Comparison of ENCODE assay signal across 8 cellular contexts in the genomic region with DNA sequence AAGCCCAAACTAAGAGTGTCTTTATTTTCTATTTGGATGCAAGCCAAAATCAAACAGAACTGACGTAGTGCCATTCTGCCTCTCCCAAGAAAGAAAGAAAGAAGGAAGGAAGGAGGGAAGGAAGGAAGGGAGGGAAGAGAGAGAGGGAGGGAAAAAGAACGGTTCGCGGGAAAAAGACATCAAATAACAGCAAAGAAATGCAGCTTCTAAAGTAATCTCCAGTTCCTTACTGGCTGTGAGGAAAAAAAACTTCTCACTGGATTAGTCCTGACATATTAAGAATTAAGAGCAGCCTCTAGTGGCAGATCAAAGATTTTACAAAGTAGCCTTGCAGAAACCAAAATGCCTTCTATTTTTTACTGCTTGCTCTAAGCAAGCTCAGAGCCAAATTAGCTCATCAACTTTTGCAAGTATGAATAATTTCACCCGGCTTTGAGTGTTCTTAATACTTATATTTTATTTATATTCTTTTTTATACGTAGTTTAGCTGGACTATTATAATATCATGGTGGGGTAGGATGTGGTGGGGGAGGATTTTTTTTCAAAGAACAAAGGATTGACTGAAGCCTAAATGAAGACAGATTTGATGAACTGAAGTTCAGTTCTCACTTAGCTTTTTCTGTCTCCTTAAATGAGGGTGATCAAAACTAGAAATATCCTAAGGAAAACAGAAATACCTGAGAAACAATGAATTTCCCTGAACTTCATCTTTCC. TPM values are rescaled to one million over a fixed set of nuclear protein-coding genes. Genes with fewer than 3 reads are reported as not detected.
DNase-seq lines count a peak whose midpoint lies in the region; ATAC-seq and TF ChIP-seq lines count a peak whose summit lies in the region.

No MANE protein-coding gene starts in this region.

- H3K27ac ChIP-seq in cardiac muscle cell: no peak overlapping the region

- intact Hi-C loops in Right ventricle myocardium superior (cut with DNase I): no loop called here

- no peak for ATAC-seq in Right ventricle myocardium superior (ENCODE audit: poor library complexity)
- ATAC-seq in HG02798 (IDR thresholded peaks at IDR 0.05; ENCODE audit: poor library complexity, unreplicated experiment): no peak
- no peak for ATAC-seq in HG02840 (IDR thresholded peaks at IDR 0.05; ENCODE audit: low FRiP score, unreplicated experiment)

- H3K27me3 ChIP-seq in cardiac muscle cell: no peaks in the 10 kb centered on the region

- no peaks in the 10 kb centered on the region for H3K4me1 ChIP-seq in cardiac muscle cell (ENCODE audit: low read depth)

- H3K9me3 ChIP-seq in cardiac muscle cell (ENCODE audit: low read depth): no peaks in the 10 kb centered on the region

- H3K4me3 ChIP-seq in cardiac muscle cell: no peak overlapping the region
- H3K4me3 ChIP-seq in fibroblast of villous mesenchyme (ENCODE audit: low read depth, low read length): peak overlapping the region; percentile 27

- peak; percentile 69 for TF ChIP-seq CTCF in cardiac muscle cell (IDR thresholded peaks at IDR 0.05; ENCODE audit: low read depth, low read length)
- TF ChIP-seq CTCF in fibroblast of villous mesenchyme (IDR thresholded peaks at IDR 0.05; ENCODE audit: insufficient read depth, low read depth, low read length): peak; percentile 62

- H3K36me3 ChIP-seq in cardiac muscle cell: no peaks in the 10 kb centered on the region

- DNase-seq in cardiac muscle cell (ENCODE audit: low read depth in 1 of 2, low spot score in 1 of 2) (peak; percentile 23 to 78), Right ventricle myocardium superior (no peak), RPMI8226 (peak; percentile 19), fibroblast of villous mesenchyme (ENCODE audit: low read depth) (peak; percentile 66), smooth muscle cell of the brain vasculature (ENCODE audit: low read depth, low spot score) (peak; percentile 23)
- no peak for DNase-seq in activated CD4-positive, CD25-positive, alpha-beta regulatory T cell treated with anti-CD3 and anti-CD28 coated beads, Interleukin-2, amount 50 U/mL, for 72 hours

RNA-seq across cellular contexts. Expression of a gene that starts 36.6 kb away (rescaled TPM):
- total RNA-seq in cardiac muscle cell (1.5 and 4.7 TPM in 2 replicates), Right ventricle myocardium superior (not detected), fibroblast of villous mesenchyme (7.8 and 25.4 TPM in 2 replicates)
- 0.77 and 7.0 TPM in 2 replicates for polyA plus RNA-seq in cardiac muscle cell

Comparison
In these comparisons a context has a peak if more than half of its experiments do, and no peak if none do; other contexts are left out.
1. DNase-seq: peak in cardiac muscle cell (2 of 2), RPMI8226 (single experiment), fibroblast of villous mesenchyme (single experiment) and smooth muscle cell of the brain vasculature (single experiment); none in Right ventricle myocardium superior (single experiment) and activated CD4-positive, CD25-positive, alpha-beta regulatory T cell treated with anti-CD3 and anti-CD28 coated beads, Interleukin-2, amount 50 U/mL, for 72 hours (single experiment).